In genomic region chr22:25348391-25348790, GRCh38 we compare ENCODE assay signal across 19 cellular contexts.
"Had no signal": no experiment of that assay in that cellular context is flagged by ENCODE, and none has a peak within 500 bp of the region (broad histone marks: within the 10 kb centered on the region; RNA-seq: fewer than 3 reads in every experiment).

No MANE protein-coding gene starts in this region.

- H3K4me1 ChIP-seq: gastroesophageal sphincter, left ventricle myocardium inferior, lower lobe of right lung, stomach, uterus had no signal

- H3K36me3 ChIP-seq: uterus had no signal

- H3K4me3 Mint-ChIP-seq: dendritic cell treated with granulocyte-macrophage colony-stimulating factor and Interleukin-4, amounts not matched to agents 40 ng/mL and 50 ng/mL, for 4 days; effector memory CD8-positive, alpha-beta T cell; immature natural killer cell; memory B cell; natural killer cell treated with Interleukin-12 subunit alpha and Interleukin-12 subunit beta and Interleukin-15 and Interleukin-18, amount 100 ng/mL, for 72 hours had no signal

- ATAC-seq: effector memory CD8-positive, alpha-beta T cell; gastroesophageal sphincter had no signal

- H3K9me3 ChIP-seq: esophagus squamous epithelium, gastroesophageal sphincter, left ventricle myocardium inferior, lower lobe of right lung, stomach had no signal

- H3K27me3 ChIP-seq: esophagus squamous epithelium, gastroesophageal sphincter, stomach, uterus had no signal

- DNase-seq: effector memory CD8-positive, alpha-beta T cell; esophagus squamous epithelium; glutamatergic neuron; immature natural killer cell; left ventricle myocardium inferior; lower lobe of right lung; midbrain; occipital lobe; small intestine; stimulated activated CD4-positive, alpha-beta T cell treated with anti-CD3 and anti-CD28 coated beads, Interleukin-12 subunit alpha, Interleukin-12 subunit beta, amount 100 ng/mL, for 4 hours; stimulated activated naive CD4-positive, alpha-beta T cell; stomach; substantia nigra; trophoblast cell; uterus had no signal

- H3K27ac Mint-ChIP-seq: dendritic cell treated with granulocyte-macrophage colony-stimulating factor and Interleukin-4, amounts not matched to agents 40 ng/mL and 50 ng/mL, for 4 days; effector memory CD8-positive, alpha-beta T cell; immature natural killer cell; memory B cell; natural killer cell treated with Interleukin-12 subunit alpha and Interleukin-12 subunit beta and Interleukin-15 and Interleukin-18, amount 100 ng/mL, for 72 hours had no signal

- H3K27ac ChIP-seq: esophagus squamous epithelium, gastroesophageal sphincter, left ventricle myocardium inferior, lower lobe of right lung, stomach, uterus had no signal

- H3K4me3 ChIP-seq: esophagus squamous epithelium, gastroesophageal sphincter, left ventricle myocardium inferior, lower lobe of right lung, stomach, uterus had no signal

- H3K4me1 Mint-ChIP-seq: immature natural killer cell, memory B cell had no signal

- H3K9me3 Mint-ChIP-seq: natural killer cell treated with Interleukin-12 subunit alpha and Interleukin-12 subunit beta and Interleukin-15 and Interleukin-18, amount 100 ng/mL, for 72 hours had no signal

- H3K27me3 Mint-ChIP-seq: dendritic cell treated with granulocyte-macrophage colony-stimulating factor and Interleukin-4, amounts not matched to agents 40 ng/mL and 50 ng/mL, for 4 days; effector memory CD8-positive, alpha-beta T cell; natural killer cell treated with Interleukin-12 subunit alpha and Interleukin-12 subunit beta and Interleukin-15 and Interleukin-18, amount 100 ng/mL, for 72 hours had no signal
